16 cellular contexts compared by ENCODE assay signal in the genomic region with DNA sequence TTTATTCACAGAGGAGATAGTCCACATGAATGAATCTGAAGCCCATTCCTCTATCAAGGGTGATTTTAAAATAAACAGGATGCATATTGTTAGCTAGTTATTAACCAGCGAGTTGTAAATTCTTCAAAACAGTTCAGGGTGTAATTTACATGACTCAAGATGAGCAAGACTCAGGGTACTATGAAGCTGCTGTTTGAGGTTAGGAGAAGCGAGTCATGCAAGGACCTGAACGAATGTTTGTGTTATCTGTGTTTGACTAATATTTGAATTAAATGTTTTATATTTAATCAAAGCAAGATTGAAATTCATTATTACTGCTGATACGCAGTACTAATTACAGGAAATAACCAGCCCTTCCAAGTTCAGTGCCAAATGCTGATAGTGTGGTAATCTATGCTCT.
DNase-seq lines count a peak whose midpoint lies in the region; ATAC-seq and TF ChIP-seq lines count a peak whose summit lies in the region.
"Had no signal": no experiment of that assay in that cellular context is flagged by ENCODE, and none has a peak within 500 bp of the region (broad histone marks: within the 10 kb centered on the region; RNA-seq: fewer than 3 reads in every experiment).

No MANE protein-coding gene starts in this region.

- H3K4me3 ChIP-seq in AG04450 (ENCODE audit: low read depth, low read length): no peak overlapping the region
- H3K4me3 ChIP-seq: transverse colon had no signal

- no peak overlapping the region for H3K27ac ChIP-seq in AG04450 (ENCODE audit: low read depth, low read length)
- H3K27ac ChIP-seq: KMS-11, neutrophil, transverse colon had no signal

- no peak for TF ChIP-seq CTCF in AG04450 (IDR thresholded peaks at IDR 0.05; ENCODE audit: low read depth, low read length)

- H3K27me3 ChIP-seq in AG04450 (ENCODE audit: control insufficient read depth, insufficient read depth, low read length): no peaks in the 10 kb centered on the region
- H3K27me3 ChIP-seq: neutrophil, transverse colon had no signal

- CTCF ChIA-PET in AG04450 (lab: Charles Lee): interaction anchor here (1.0 kb wide), 1 partner anchor 9 kb away, joined by 3 read pairs; no protein-coding TSS in a partner anchor

- peak; percentile 33 for DNase-seq in AG04450 (ENCODE audit: low read depth, low spot score)
- DNase-seq in HT1080 (ENCODE audit: low read depth): peak; percentile 76
- peak; percentile 36 for DNase-seq in astrocyte of the hippocampus (ENCODE audit: low read depth, low spot score)
- DNase-seq in iris pigment epithelial cell (ENCODE audit: low read depth): peak; percentile 88
- DNase-seq in SW480 (ENCODE audit: low spot score): no peak
- no peak for DNase-seq in SKM-1 (lab: John Stamatoyannopoulos, UW; ENCODE audit: unreplicated experiment)
- no peak for DNase-seq in T-helper 9 cell
- DNase-seq: activated CD4-positive, CD25-positive, alpha-beta regulatory T cell treated with anti-CD3 and anti-CD28 coated beads, Interleukin-2, amount 50 U/mL, for 72 hours; activated T-cell treated with anti-CD3 and anti-CD28 coated beads, Interleukin-2, amount 50 U/mL, for 48 hours; amygdala; DMS153; NCI-H2081 treated with DMSO at 0.1 percent for 48 hours; transverse colon had no signal

- no peaks in the 10 kb centered on the region for H3K9me3 ChIP-seq in AG04450 (ENCODE audit: control insufficient read depth, insufficient read depth, low read length)
- H3K9me3 ChIP-seq: neutrophil, transverse colon had no signal

- ATAC-seq in GM18867 (IDR thresholded peaks at IDR 0.05; ENCODE audit: unreplicated experiment): no peak

- POLR2A ChIA-PET in AG04450 (lab: Yijun Ruan, JAX): no interaction called here

Comparison
In these comparisons a context has a peak if more than half of its experiments do, and no peak if none do; other contexts are left out.
1. DNase-seq: peak in AG04450 (single experiment), HT1080 (single experiment), astrocyte of the hippocampus (single experiment) and iris pigment epithelial cell (single experiment); none in SW480 (single experiment), SKM-1 (single experiment) and T-helper 9 cell (single experiment).